In the genomic region with DNA sequence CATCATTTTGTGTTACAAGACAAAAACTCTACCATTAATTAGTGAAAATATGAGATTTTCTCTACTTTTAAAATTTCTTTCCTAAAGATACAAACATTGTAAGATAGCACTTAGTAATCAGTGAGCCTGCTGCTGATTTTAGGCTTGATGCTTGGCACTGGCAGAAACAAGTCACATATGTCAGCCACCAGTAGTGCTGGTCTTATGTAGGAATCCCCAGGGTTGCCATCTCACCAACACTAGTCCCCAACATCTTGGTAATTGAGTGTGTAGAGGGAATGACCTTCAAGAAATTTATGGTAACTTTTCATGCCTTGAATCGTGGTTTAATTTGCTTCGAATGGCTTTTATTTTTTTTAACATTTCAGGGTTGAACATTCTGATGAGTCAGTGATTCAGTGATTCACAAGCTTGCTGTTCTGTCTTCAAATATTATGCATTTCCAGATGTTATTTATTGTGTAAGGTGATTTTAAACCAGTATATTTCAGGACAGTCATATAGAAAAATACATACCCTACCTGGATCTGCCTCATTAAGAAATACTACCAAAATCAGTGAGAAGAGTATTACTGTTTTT, we compare ENCODE assay signal across 13 cellular contexts. TPM values are rescaled to one million over a fixed set of nuclear protein-coding genes. Genes with fewer than 3 reads are reported as not detected.
DNase-seq lines count a peak whose midpoint lies in the region; ATAC-seq and TF ChIP-seq lines count a peak whose summit lies in the region.
"Had no signal": no experiment of that assay in that cellular context is flagged by ENCODE, and none has a peak within 500 bp of the region (broad histone marks: within the 10 kb centered on the region; RNA-seq: fewer than 3 reads in every experiment).

No MANE protein-coding gene starts in this region.

- POLR2A ChIA-PET in CD8-positive, alpha-beta T cell (lab: Charles Lee) = no interaction called here

- H3K27ac ChIP-seq in CD8-positive, alpha-beta T cell (ENCODE audit: low read depth, low read length) = no peak overlapping the region
- H3K27ac ChIP-seq in osteoblast (ENCODE audit: low read depth, low read length) = peak overlapping the region; percentile 79
- H3K27ac ChIP-seq: VCaP had no signal

- no peak for TF ChIP-seq CTCF in CD8-positive, alpha-beta T cell (IDR thresholded peaks at IDR 0.05)
- TF ChIP-seq CTCF in osteoblast (IDR thresholded peaks at IDR 0.05; ENCODE audit: extremely low read depth, low read depth, low read length) = no peak

- H3K27me3 ChIP-seq in CD8-positive, alpha-beta T cell (ENCODE audit: insufficient read depth, low read length) = no peaks in the 10 kb centered on the region
- no peaks in the 10 kb centered on the region for H3K27me3 ChIP-seq in osteoblast (ENCODE audit: insufficient read depth, low read length)

- H3K36me3 ChIP-seq in CD8-positive, alpha-beta T cell (ENCODE audit: insufficient read depth, low read length) = peaks cover 24% of the 10 kb centered on the region
- H3K36me3 ChIP-seq in osteoblast (ENCODE audit: insufficient read depth, low read length) = peaks cover 21% of the 10 kb centered on the region

- H2AFZ ChIP-seq in osteoblast (ENCODE audit: low read length) = peak overlapping the region; percentile 57

- CTCF ChIA-PET in CD8-positive, alpha-beta T cell (lab: Charles Lee) = interaction anchor here (1.4 to 2.4 kb wide), 2 partner anchors 11 to 519 kb away, joined by 5 to 20 read pairs; a partner anchor contains a TSS

- H3K4me2 ChIP-seq in osteoblast (ENCODE audit: insufficient read depth, low read length) = peak overlapping the region; percentile 76
- H3K4me2 ChIP-seq: KMS-11 had no signal

- no peaks in the 10 kb centered on the region for H3K9me3 Mint-ChIP-seq in CD8-positive, alpha-beta T cell

- H3K4me3 ChIP-seq in CD8-positive, alpha-beta T cell (ENCODE audit: low read depth, low read length) = no peak overlapping the region
- H3K4me3 ChIP-seq in osteoblast (ENCODE audit: insufficient read depth, low read length) = no peak overlapping the region

- H3K27ac Mint-ChIP-seq in CD8-positive, alpha-beta T cell = peak overlapping the region; percentile 62
- H3K27ac Mint-ChIP-seq: progenitor cell of endocrine pancreas had no signal

- no peaks in the 10 kb centered on the region for H3K9me3 ChIP-seq in CD8-positive, alpha-beta T cell (ENCODE audit: low read length)
- no peaks in the 10 kb centered on the region for H3K9me3 ChIP-seq in osteoblast (ENCODE audit: low read depth, low read length)

- intact Hi-C loops in CD8-positive, alpha-beta T cell (cut with DNase I, micrococcal nuclease) = loop anchor here (5.0 to 10.0 kb wide), 4 partner anchors 318 to 1543 kb away; a partner anchor contains a TSS

- no peaks in the 10 kb centered on the region for H3K27me3 Mint-ChIP-seq in CD8-positive, alpha-beta T cell (ENCODE audit: low read depth)
- H3K27me3 Mint-ChIP-seq: progenitor cell of endocrine pancreas had no signal

- H3K36me3 Mint-ChIP-seq in CD8-positive, alpha-beta T cell = peaks cover 62% of the 10 kb centered on the region

- H3K4me1 Mint-ChIP-seq in CD8-positive, alpha-beta T cell (ENCODE audit: low read depth) = peaks cover 11% of the 10 kb centered on the region

- H3K4me1 ChIP-seq in CD8-positive, alpha-beta T cell (ENCODE audit: insufficient read depth, low read length) = no peaks in the 10 kb centered on the region
- peaks cover 25% of the 10 kb centered on the region for H3K4me1 ChIP-seq in osteoblast (ENCODE audit: insufficient read depth, low read length)

- DNase-seq in CD8-positive, alpha-beta T cell = no peak
- DNase-seq in RKO (ENCODE audit: low spot score) (peak; percentile 58), dermis blood vessel endothelial cell (peak; percentile 23), osteoblast (ENCODE audit: insufficient read length, low spot score, missing footprints) (no peak), germinal center (ENCODE audit: low spot score) (no peak), NCI-H1930 (lab: John Stamatoyannopoulos, UW) (no peak)
- DNase-seq: anterior cingulate cortex, NCI-H82 had no signal

- ATAC-seq in CD8-positive, alpha-beta T cell = no peak
- ATAC-seq in HG03025 (IDR thresholded peaks at IDR 0.05; ENCODE audit: low FRiP score, unreplicated experiment) (no peak), HG02938 (IDR thresholded peaks at IDR 0.05; ENCODE audit: unreplicated experiment) (no peak)

- no peak overlapping the region for H3K4me3 Mint-ChIP-seq in CD8-positive, alpha-beta T cell

- no peaks in the 10 kb centered on the region for H4K20me1 ChIP-seq in osteoblast (ENCODE audit: insufficient read depth, low read length)

- peaks cover 4% of the 10 kb centered on the region for H3K79me2 ChIP-seq in osteoblast (ENCODE audit: insufficient read depth, low read length)

RNA-seq across cellular contexts. Expression of a gene that starts 11.9 kb away (rescaled TPM):
- total RNA-seq in CD8-positive, alpha-beta T cell = 10 to 100 TPM; 12.1 to 14.5 TPM
- total RNA-seq in dermis blood vessel endothelial cell = 52.8 and 72.5 TPM in 2 replicates
- 48.9 and 56.0 TPM in 2 replicates for total RNA-seq in osteoblast

RNA-seq across cellular contexts. Expression of a gene that starts 45.7 kb away (rescaled TPM):
- total RNA-seq in CD8-positive, alpha-beta T cell = not detected
- total RNA-seq in dermis blood vessel endothelial cell = not detected in 2 replicates
- not detected in 2 replicates for total RNA-seq in osteoblast
- total RNA-seq: progenitor cell of endocrine pancreas had no signal

Comparison
In these comparisons a context has a peak if more than half of its experiments do, and no peak if none do; other contexts are left out.
1. DNase-seq: peak in RKO (single experiment) and dermis blood vessel endothelial cell (single experiment); none in CD8-positive, alpha-beta T cell (0 of 7), osteoblast (single experiment), germinal center (single experiment) and NCI-H1930 (0 of 2).